1 cellular context compared by ENCODE assay signal in genomic region chr1:7042322-7043231, GRCh38.
TF ChIP-seq lines count a peak whose summit lies in the region.

No MANE protein-coding gene starts in this region.

TF ChIP-seq in IMR-90, 13 proteins besides CTCF, POLR2A, EP300 and RAD21 (continued from another document):
- TF ChIP-seq ELK1 (IDR thresholded peaks at IDR 0.05; ENCODE audit: borderline replicate concordance, low read depth, low read length) (no peak), USF2 (IDR thresholded peaks at IDR 0.05; ENCODE audit: low read depth, low read length) (no peak), RCOR1 (IDR thresholded peaks at IDR 0.05; ENCODE audit: insufficient replicate concordance, low read length) (no peak)
